ENCODE assay signal across 9 cellular contexts in the genomic region with DNA sequence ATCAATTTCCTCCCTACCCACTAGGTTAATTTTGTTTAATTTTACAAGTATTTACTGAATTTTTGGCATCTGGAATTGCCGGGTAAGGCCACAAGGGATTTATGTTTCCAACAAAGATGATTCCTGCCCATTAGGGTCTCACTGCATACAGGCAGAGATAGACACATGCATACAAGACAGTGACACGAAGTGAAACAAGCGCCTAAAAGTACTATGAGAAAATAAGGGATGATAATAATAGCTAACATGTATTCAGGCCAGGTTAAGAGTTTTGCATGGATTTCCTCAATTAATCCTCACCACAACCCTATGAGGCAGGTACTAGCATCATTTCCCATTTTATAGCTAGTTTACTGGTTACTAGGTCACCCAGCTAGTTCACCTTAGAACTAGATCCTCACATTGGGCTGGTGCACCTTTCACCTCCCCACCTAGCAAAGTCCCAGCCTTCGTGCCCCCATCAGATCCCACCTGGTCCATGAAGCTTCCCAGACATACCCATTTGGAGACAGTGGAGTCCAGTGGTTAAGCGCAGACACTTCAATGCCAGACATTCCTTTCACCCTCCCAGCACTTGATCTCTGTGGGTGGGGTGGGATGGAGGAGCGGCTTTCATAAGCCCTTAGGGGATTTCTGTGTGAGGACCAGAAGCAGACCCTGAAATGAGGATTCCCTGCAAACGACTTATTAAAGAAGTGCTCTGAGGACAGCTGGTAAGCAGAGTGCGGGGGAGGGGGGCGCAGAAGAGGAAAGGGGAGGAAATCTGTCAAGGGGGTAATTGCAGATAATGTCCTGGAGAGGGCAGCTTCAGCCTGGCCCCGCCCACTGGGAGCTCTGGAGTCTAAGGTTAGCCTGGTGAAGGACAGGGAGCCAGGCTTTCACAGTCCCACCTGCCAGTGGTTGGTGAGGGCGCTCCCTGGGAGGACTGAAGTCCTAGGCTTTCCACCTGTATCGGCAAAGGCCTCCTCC. TPM values are rescaled to one million over a fixed set of nuclear protein-coding genes. Genes with fewer than 3 reads are reported as not detected.
DNase-seq lines count a peak whose midpoint lies in the region; ATAC-seq, FAIRE-seq and TF ChIP-seq lines count a peak whose summit lies in the region.
"Had no signal": no experiment of that assay in that cellular context is flagged by ENCODE, and none has a peak within 500 bp of the region (broad histone marks: within the 10 kb centered on the region; RNA-seq: fewer than 3 reads in every experiment).

No MANE protein-coding gene starts in this region.

- H3K9me3 ChIP-seq in kidney (ENCODE audit: control insufficient read depth in 1 of 2, low read length in 2 of 2) = no peaks in the 10 kb centered on the region

- H3K9me3 Mint-ChIP-seq in activated CD4-positive, alpha-beta T cell treated with anti-CD3 and anti-CD28 coated beads, Interleukin-2, amount 10 ng/mL, durations not matched to agents 24 days and 14 days = no peaks in the 10 kb centered on the region

- intact Hi-C loops in activated CD4-positive, alpha-beta T cell treated with anti-CD3 and anti-CD28 coated beads, Interleukin-2, amount 10 ng/mL, durations not matched to agents 24 days and 14 days (cut with micrococcal nuclease) = no loop called here
- intact Hi-C loops in kidney (cut with DNase I) = no loop called here

- H3K4me1 ChIP-seq in kidney (ENCODE audit: control insufficient read depth in 1 of 2, insufficient read depth in 1 of 2, low read depth in 1 of 2, low read length in 2 of 2) = no peaks in the 10 kb centered on the region

- H3K4me3 ChIP-seq in NB4 (ENCODE audit: low read depth, low read length) = no peak overlapping the region
- no peak overlapping the region for H3K4me3 ChIP-seq in kidney (ENCODE audit: low read length in 2 of 2)
- H3K4me3 ChIP-seq: SK-N-MC had no signal

- FAIRE-seq in kidney (lab: Jason Lieb, UNC) = no peak

- H3K4me3 Mint-ChIP-seq in activated CD4-positive, alpha-beta T cell treated with anti-CD3 and anti-CD28 coated beads, Interleukin-2, amount 10 ng/mL, durations not matched to agents 24 days and 14 days = no peak overlapping the region

- H3K36me3 ChIP-seq in kidney (ENCODE audit: control insufficient read depth in 1 of 2, insufficient read depth in 2 of 2, low read length in 2 of 2) = no peaks in the 10 kb centered on the region

- H3K36me3 Mint-ChIP-seq in activated CD4-positive, alpha-beta T cell treated with anti-CD3 and anti-CD28 coated beads, Interleukin-2, amount 10 ng/mL, durations not matched to agents 24 days and 14 days (ENCODE audit: low read depth) = no peaks in the 10 kb centered on the region

- no peak for TF ChIP-seq POLR2A in NB4 (IDR thresholded peaks at IDR 0.05; ENCODE audit: extremely low read depth, insufficient read length)

- ATAC-seq in GM18511 (IDR thresholded peaks at IDR 0.05; ENCODE audit: unreplicated experiment) = no peak

- H3K27me3 Mint-ChIP-seq in activated CD4-positive, alpha-beta T cell treated with anti-CD3 and anti-CD28 coated beads, Interleukin-2, amount 10 ng/mL, durations not matched to agents 24 days and 14 days = no peaks in the 10 kb centered on the region

- H3K27ac ChIP-seq in kidney (ENCODE audit: low read depth in 2 of 2, low read length in 2 of 2) = no peak overlapping the region
- H3K27ac ChIP-seq: SK-N-MC had no signal

- TF ChIP-seq CTCF in GM10266 (IDR thresholded peaks at IDR 0.05; ENCODE audit: control insufficient read depth, insufficient read depth, low read depth, missing control alignments) (peak; percentile 36), NB4 (IDR thresholded peaks at IDR 0.05; ENCODE audit: low read depth, low read length) (peak; percentile 42), kidney (IDR thresholded peaks at IDR 0.05; ENCODE audit: borderline replicate concordance, extremely low read depth, insufficient read depth) (no peak)

- H3K27ac Mint-ChIP-seq in activated CD4-positive, alpha-beta T cell treated with anti-CD3 and anti-CD28 coated beads, Interleukin-2, amount 10 ng/mL, durations not matched to agents 24 days and 14 days = no peak overlapping the region

- H3K4me1 Mint-ChIP-seq in activated CD4-positive, alpha-beta T cell treated with anti-CD3 and anti-CD28 coated beads, Interleukin-2, amount 10 ng/mL, durations not matched to agents 24 days and 14 days = peaks cover 11% of the 10 kb centered on the region

- no peak overlapping the region for H3K9ac ChIP-seq in kidney (ENCODE audit: low read length in 2 of 2)

- DNase-seq in GM10266 (ENCODE audit: extremely low spot score) (peak; percentile 27), NB4 (ENCODE audit: low read depth) (peak; percentile 79), germinal center (ENCODE audit: low spot score) (peak; percentile 41), mesenteric fat pad (ENCODE audit: low spot score) (no peak), kidney (no peak)
- peak; percentile 73 for DNase-seq in activated CD4-positive, alpha-beta T cell treated with anti-CD3 and anti-CD28 coated beads, Interleukin-2, amount 10 ng/mL, durations not matched to agents 24 days and 14 days
- peak; percentile 45 for DNase-seq in stimulated activated CD4-positive, alpha-beta T cell treated with anti-CD3 and anti-CD28 coated beads, Interleukin-4, amount 100 ng/mL, for 24 hours

RNA-seq across cellular contexts. Expression of a gene that starts 5.8 kb away (rescaled TPM):
- total RNA-seq in activated CD4-positive, alpha-beta T cell treated with anti-CD3 and anti-CD28 coated beads, Interleukin-2, amount 10 ng/mL, durations not matched to agents 24 days and 14 days = 88.9 and 94.9 TPM in 2 replicates
- 44.2 TPM for total RNA-seq in mesenteric fat pad
- total RNA-seq in kidney = 44.4 TPM
- polyA plus RNA-seq in kidney (ENCODE audit: insufficient read depth, low read depth, low replicate concordance) = 86.2 TPM

RNA-seq across cellular contexts. Expression of a gene that starts 28.1 kb away (rescaled TPM):
- total RNA-seq in activated CD4-positive, alpha-beta T cell treated with anti-CD3 and anti-CD28 coated beads, Interleukin-2, amount 10 ng/mL, durations not matched to agents 24 days and 14 days = not detected in 2 replicates
- total RNA-seq in mesenteric fat pad (13.2 TPM), kidney (13.7 TPM)
- 6.6 TPM for polyA plus RNA-seq in kidney (ENCODE audit: insufficient read depth, low read depth, low replicate concordance)

Comparison
In these comparisons a context has a peak if more than half of its experiments do, and no peak if none do; other contexts are left out.
1. DNase-seq: peak in GM10266 (single experiment), NB4 (single experiment), activated CD4-positive, alpha-beta T cell treated with anti-CD3 and anti-CD28 coated beads, Interleukin-2, amount 10 ng/mL, durations not matched to agents 24 days and 14 days (single experiment), germinal center (single experiment) and stimulated activated CD4-positive, alpha-beta T cell treated with anti-CD3 and anti-CD28 coated beads, Interleukin-4, amount 100 ng/mL, for 24 hours (single experiment); none in mesenteric fat pad (single experiment) and kidney (single experiment).
2. RNA of a gene that starts 28.1 kb away (total RNA-seq): 13.7 TPM in kidney (single experiment) and 13.2 TPM in mesenteric fat pad (single experiment); not detected in activated CD4-positive, alpha-beta T cell treated with anti-CD3 and anti-CD28 coated beads, Interleukin-2, amount 10 ng/mL, durations not matched to agents 24 days and 14 days; every median in the first group is over 10 times any median in the second.